28 cellular contexts compared by ENCODE assay signal in the genomic region with DNA sequence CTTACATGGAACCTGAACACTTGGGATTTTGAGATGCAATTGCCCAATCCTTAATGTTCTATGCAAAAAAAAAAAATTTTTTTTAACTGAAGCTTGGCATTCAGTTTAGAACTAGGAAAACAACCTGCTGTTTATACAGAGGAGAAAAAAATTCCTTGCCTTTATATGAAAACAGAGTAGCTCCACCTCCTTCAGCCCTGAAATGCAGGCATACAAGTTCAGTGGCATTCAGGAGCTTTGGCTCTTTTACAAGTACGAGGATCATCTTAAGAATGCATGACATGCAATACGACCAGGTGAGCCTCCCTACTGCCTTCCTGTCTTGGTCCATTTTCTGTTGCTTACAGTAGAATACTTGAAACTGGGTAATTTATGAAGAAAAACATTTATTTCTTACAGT. TPM values are rescaled to one million over a fixed set of nuclear protein-coding genes. Genes with fewer than 3 reads are reported as not detected.
"Had no signal": no experiment of that assay in that cellular context is flagged by ENCODE, and none has a peak within 500 bp of the region (broad histone marks: within the 10 kb centered on the region; RNA-seq: fewer than 3 reads in every experiment).

No MANE protein-coding gene starts in this region.

- H3K27ac ChIP-seq: adrenal gland, brain microvascular endothelial cell, esophagus squamous epithelium, left ventricle myocardium inferior, neutrophil, right lobe of liver, thoracic aorta had no signal

- H3K27me3 ChIP-seq: adrenal gland, brain microvascular endothelial cell, right lobe of liver had no signal

- H3K4me1 ChIP-seq: adrenal gland, esophagus squamous epithelium, left ventricle myocardium inferior, right lobe of liver had no signal

- H3K36me3 ChIP-seq: adrenal gland, brain microvascular endothelial cell, esophagus squamous epithelium, left ventricle myocardium inferior, neutrophil, right lobe of liver, thoracic aorta had no signal

- H3K4me3 ChIP-seq: adrenal gland, esophagus squamous epithelium, left ventricle myocardium inferior, lung, right lobe of liver, thoracic aorta had no signal

- H3K9me3 ChIP-seq: adrenal gland, esophagus squamous epithelium, left ventricle myocardium inferior, neutrophil, right lobe of liver, thoracic aorta had no signal

- DNase-seq: activated CD4-positive, alpha-beta T cell treated with anti-CD3 and anti-CD28 coated beads for 48 hours; activated CD4-positive, alpha-beta T cell treated with anti-CD3 and anti-CD28 coated beads, Interleukin-2, amount 50 U/mL, for 48 hours; activated CD8-positive, alpha-beta memory T cell treated with anti-CD3 and anti-CD28 coated beads for 24 hours; activated effector memory CD4-positive, alpha-beta T cell treated with anti-CD3 and anti-CD28 coated beads, Interleukin-2, amount 50 U/mL, for 16 hours; activated naive CD4-positive, alpha-beta T cell treated with anti-CD3 and anti-CD28 coated beads for 36 hours; activated naive CD8-positive, alpha-beta T cell treated with anti-CD3 and anti-CD28 coated beads for 36 hours; activated T-cell treated with anti-CD3 and anti-CD28 coated beads, Interleukin-2, amount 50 U/mL, for 1 hour; adrenal gland; brain microvascular endothelial cell; cortex of kidney; esophagus squamous epithelium; foreskin melanocyte; left ventricle myocardium inferior; naive B cell; nephron progenitor cell; right lobe of liver; stimulated activated CD4-positive, alpha-beta T cell treated with anti-CD3 and anti-CD28 coated beads, Interleukin-2, amount 100 ng/mL, for 48 hours; T-cell had no signal

RNA-seq across cellular contexts. Expression of a gene that starts 20.4 kb away (rescaled TPM):
- total RNA-seq: activated naive CD4-positive, alpha-beta T cell treated with anti-CD3 and anti-CD28 coated beads for 36 hours; activated naive CD8-positive, alpha-beta T cell treated with anti-CD3 and anti-CD28 coated beads for 36 hours; activated T-helper 1 cell treated with anti-CD3 and anti-CD28 coated beads, Interleukin-12 subunit alpha, Interleukin-12 subunit beta, Interleukin-2, Interleukin-4 antibody, amounts not matched to agents 30 ng/mL and 10 ng/mL and 1 ng/mL, durations not matched to agents 14 hours and 24 hours and 36 hours; adrenal gland; astrocyte; cerebellum; endothelial cell of umbilical vein; left ventricle myocardium inferior; osteocyte; posterior vena cava; right lobe of liver; T-cell; thoracic aorta; ureter had no signal
- polyA plus RNA-seq: adrenal gland, endothelial cell of umbilical vein had no signal
